ENCODE assay signal across 30 cellular contexts in the genomic region with DNA sequence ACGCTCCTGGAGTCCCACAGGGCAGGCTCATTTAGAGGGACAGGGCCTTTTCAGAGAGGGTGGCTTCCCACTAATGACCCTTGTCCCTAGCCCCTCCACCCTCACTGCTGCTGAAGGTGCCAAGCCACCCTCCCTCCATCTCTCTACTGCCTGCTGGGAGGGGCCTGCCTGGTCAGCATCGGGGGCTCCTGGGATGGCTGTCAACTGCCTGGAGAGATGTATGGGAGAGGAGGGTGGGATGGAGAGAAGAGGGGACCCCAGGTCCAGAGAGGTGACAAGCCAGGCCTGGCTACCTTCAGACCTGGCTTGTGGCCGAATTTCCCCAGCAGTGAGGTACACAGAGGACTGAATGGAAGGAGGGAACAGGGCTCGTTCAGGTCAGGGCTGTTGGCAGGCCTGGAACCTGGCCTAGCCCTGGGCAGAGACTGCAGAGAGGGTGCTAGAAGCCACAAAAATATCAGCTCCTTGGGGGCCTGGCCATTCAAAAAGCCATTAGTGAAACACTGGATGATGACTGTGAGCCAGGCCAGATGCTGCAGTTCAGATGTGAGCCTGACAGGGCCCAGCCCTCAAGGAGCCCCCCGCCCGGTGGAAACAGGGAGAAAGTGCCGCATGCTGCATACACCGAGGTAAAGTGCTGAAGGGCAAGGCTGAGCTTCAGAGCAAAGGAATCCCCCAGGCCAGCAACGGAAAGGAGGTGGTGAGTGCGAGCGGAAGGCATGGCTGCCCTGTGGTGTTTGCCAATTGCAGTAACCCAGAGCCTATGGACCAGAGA. TPM values are rescaled to one million over a fixed set of nuclear protein-coding genes. Genes with fewer than 3 reads are reported as not detected.
"Had no signal": no experiment of that assay in that cellular context is flagged by ENCODE, and none has a peak within 500 bp of the region (broad histone marks: within the 10 kb centered on the region; RNA-seq: fewer than 3 reads in every experiment).

No MANE protein-coding gene starts in this region.

- H3K27ac ChIP-seq: gastroesophageal sphincter, heart left ventricle, lower lobe of right lung, neutrophil, ovary, prostate gland, thyroid gland, upper lobe of left lung had no signal

- H3K4me3 Mint-ChIP-seq: activated T-helper 17 cell treated with anti-CD3 and anti-CD28 coated beads, Interleukin-2, amount 50 U/mL, for 72 hours; immature natural killer cell; natural killer cell treated with Interleukin-12 subunit alpha and Interleukin-12 subunit beta and Interleukin-15 and Interleukin-18, amount 100 ng/mL, for 72 hours; stimulated activated memory B cell treated with anti-CD40 and anti-IgM and Interleukin-4, amounts not matched to agents 10 μg/mL and 1 μg/mL and 100 μg/mL, for 72 hours; stimulated activated naive CD8-positive, alpha-beta T cell treated with anti-CD3 and anti-CD28 coated beads, Interleukin-15, amount 100 ng/mL, for 72 hours had no signal

- H3K27me3 ChIP-seq: ovary, thyroid gland, upper lobe of left lung had no signal

- H3K27me3 Mint-ChIP-seq: activated T-helper 17 cell treated with anti-CD3 and anti-CD28 coated beads, Interleukin-2, amount 50 U/mL, for 72 hours; natural killer cell treated with Interleukin-12 subunit alpha and Interleukin-12 subunit beta and Interleukin-15 and Interleukin-18, amount 100 ng/mL, for 72 hours; stimulated activated naive CD8-positive, alpha-beta T cell treated with anti-CD3 and anti-CD28 coated beads, Interleukin-15, amount 100 ng/mL, for 72 hours had no signal

- H3K4me3 ChIP-seq: gastroesophageal sphincter, heart left ventricle, lower lobe of right lung, mucosa of descending colon, ovary, prostate gland, smooth muscle cell, thyroid gland, upper lobe of left lung had no signal

- H3K9me3 ChIP-seq: neutrophil, ovary, prostate gland, thyroid gland had no signal

- H3K4me1 Mint-ChIP-seq: activated T-helper 17 cell treated with anti-CD3 and anti-CD28 coated beads, Interleukin-2, amount 50 U/mL, for 72 hours; immature natural killer cell had no signal

- H3K36me3 ChIP-seq: gastroesophageal sphincter, heart left ventricle, lower lobe of right lung, neutrophil, ovary, prostate gland, thyroid gland, upper lobe of left lung had no signal

- H3K4me1 ChIP-seq: prostate gland had no signal

- ATAC-seq: activated naive CD4-positive, alpha-beta T cell treated with anti-CD3 and anti-CD28 coated beads, Interleukin-2, amount 50 U/mL, for 72 hours; activated T-helper 17 cell treated with anti-CD3 and anti-CD28 coated beads, Interleukin-2, amount 50 U/mL, for 72 hours; gastroesophageal sphincter; heart left ventricle; lower lobe of right lung; mucosa of descending colon; natural killer cell treated with Interleukin-12 subunit alpha and Interleukin-12 subunit beta and Interleukin-15 and Interleukin-18, amount 100 ng/mL, for 72 hours; stimulated activated naive CD8-positive, alpha-beta T cell treated with anti-CD3 and anti-CD28 coated beads, Interleukin-15, amount 100 ng/mL, for 72 hours had no signal

- H3K4me2 ChIP-seq: smooth muscle cell had no signal

- DNase-seq: activated CD4-positive, alpha-beta T cell treated with anti-CD3 and anti-CD28 coated beads for 4 hours; activated CD4-positive, alpha-beta T cell treated with anti-CD3 and anti-CD28 coated beads, Interleukin-2, amount 50 U/mL, for 4 hours; activated gamma-delta T cell treated with Interleukin-2 at 50 U/mL for 16 hours; activated T-cell treated with anti-CD3 and anti-CD28 coated beads for 4 hours; effector memory CD4-positive, alpha-beta T cell; hypothalamus; immature natural killer cell; kidney; lower lobe of right lung; mesendoderm; mucosa of descending colon; ovary; retina; stimulated activated CD4-positive, alpha-beta T cell treated with anti-CD3 and anti-CD28 coated beads, Interleukin-1b, Interleukin-23, amount 100 ng/mL, for 48 hours; stimulated activated CD4-positive, alpha-beta T cell treated with anti-CD3 and anti-CD28 coated beads, Interleukin-4, amount 100 ng/mL, for 4 hours; stimulated activated CD8-positive, alpha-beta memory T cell treated with anti-CD3 and anti-CD28 coated beads, Interleukin-4, amount 100 ng/mL, for 48 hours; stimulated activated naive CD8-positive, alpha-beta T cell treated with anti-CD3 and anti-CD28 coated beads, Interleukin-15, amount 100 ng/mL, for 72 hours; substantia nigra had no signal

RNA-seq across cellular contexts. Expression of a gene that starts 20.0 kb away (rescaled TPM):
- total RNA-seq: bronchial epithelial cell, smooth muscle cell had no signal

RNA-seq across cellular contexts. Expression of a gene that starts 56.6 kb away (rescaled TPM):
- total RNA-seq: smooth muscle cell had no signal
